1 cellular context compared by ENCODE assay signal in the genomic region with DNA sequence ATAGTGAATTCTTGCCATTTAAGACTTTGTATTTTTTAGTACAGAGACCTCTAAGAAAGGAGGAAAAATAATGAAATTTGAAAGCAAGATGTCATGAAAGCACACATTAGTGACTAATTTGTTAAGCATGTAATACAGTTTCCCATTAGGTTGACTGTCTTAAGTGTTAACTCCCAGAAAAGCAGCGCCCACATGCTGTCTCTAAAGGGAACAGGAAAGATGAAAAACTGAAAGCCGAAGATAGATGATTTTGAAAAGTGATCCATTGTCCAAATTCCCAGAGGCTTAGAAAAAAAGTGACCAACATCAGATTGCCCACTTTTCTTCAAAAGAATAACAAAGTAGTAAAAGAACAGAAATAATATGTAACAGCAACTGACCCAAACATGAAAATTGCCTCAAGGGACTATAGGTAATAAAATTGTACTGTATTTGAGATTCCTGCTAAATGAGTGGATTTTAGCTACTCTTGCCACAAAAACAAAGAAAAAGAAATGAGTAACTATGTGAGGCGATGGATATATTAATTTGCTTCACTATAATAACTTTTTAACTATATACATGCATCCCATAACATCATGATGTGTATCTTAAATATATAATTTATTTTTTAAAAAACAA.
TF ChIP-seq lines count a peak whose summit lies in the region.

No MANE protein-coding gene starts in this region.

TF ChIP-seq in IMR-90, 13 proteins besides CTCF, POLR2A, EP300 and RAD21:
- TF ChIP-seq NFE2L2 (IDR thresholded peaks at IDR 0.05; ENCODE audit: low read depth, low read length) (no peak), RCOR1 (IDR thresholded peaks at IDR 0.05; ENCODE audit: insufficient replicate concordance, low read length) (no peak), FOS (IDR thresholded peaks at IDR 0.05; ENCODE audit: low read depth, low read length) (no peak), MAFK (IDR thresholded peaks at IDR 0.05; ENCODE audit: low read depth, low read length) (no peak), SMC3 (IDR thresholded peaks at IDR 0.05; ENCODE audit: low read depth, low read length) (no peak), MAZ (IDR thresholded peaks at IDR 0.05; ENCODE audit: borderline replicate concordance, low read depth, low read length) (no peak)
- TF ChIP-seq, protein P1, sequence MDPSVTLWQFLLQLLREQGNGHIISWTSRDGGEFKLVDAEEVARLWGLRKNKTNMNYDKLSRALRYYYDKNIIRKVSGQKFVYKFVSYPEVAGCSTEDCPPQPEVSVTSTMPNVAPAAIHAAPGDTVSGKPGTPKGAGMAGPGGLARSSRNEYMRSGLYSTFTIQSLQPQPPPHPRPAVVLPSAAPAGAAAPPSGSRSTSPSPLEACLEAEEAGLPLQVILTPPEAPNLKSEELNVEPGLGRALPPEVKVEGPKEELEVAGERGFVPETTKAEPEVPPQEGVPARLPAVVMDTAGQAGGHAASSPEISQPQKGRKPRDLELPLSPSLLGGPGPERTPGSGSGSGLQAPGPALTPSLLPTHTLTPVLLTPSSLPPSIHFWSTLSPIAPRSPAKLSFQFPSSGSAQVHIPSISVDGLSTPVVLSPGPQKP (IDR thresholded peaks at IDR 0.05; ENCODE audit: borderline replicate concordance, low read depth, low read length) = no peak
- TF ChIP-seq, protein P2, sequence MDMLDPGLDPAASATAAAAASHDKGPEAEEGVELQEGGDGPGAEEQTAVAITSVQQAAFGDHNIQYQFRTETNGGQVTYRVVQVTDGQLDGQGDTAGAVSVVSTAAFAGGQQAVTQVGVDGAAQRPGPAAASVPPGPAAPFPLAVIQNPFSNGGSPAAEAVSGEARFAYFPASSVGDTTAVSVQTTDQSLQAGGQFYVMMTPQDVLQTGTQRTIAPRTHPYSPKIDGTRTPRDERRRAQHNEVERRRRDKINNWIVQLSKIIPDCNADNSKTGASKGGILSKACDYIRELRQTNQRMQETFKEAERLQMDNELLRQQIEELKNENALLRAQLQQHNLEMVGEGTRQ (IDR thresholded peaks at IDR 0.05; ENCODE audit: low read depth, low read length) = no peak
